In genomic region chr9:71250626-71251025, GRCh38 we compare ENCODE assay signal across 22 cellular contexts.
"Had no signal": no experiment of that assay in that cellular context is flagged by ENCODE, and none has a peak within 500 bp of the region (broad histone marks: within the 10 kb centered on the region; RNA-seq: fewer than 3 reads in every experiment).

No MANE protein-coding gene starts in this region.

- H3K9ac ChIP-seq: parathyroid adenoma had no signal

- ATAC-seq: activated CD8-positive, alpha-beta T cell treated with anti-CD3 and anti-CD28 coated beads for 36 hours; esophagus mucosa; gastrocnemius medialis; heart left ventricle; left ventricle myocardium superior; mucosa of descending colon; sciatic nerve; stimulated activated naive B cell treated with anti-CD40 and anti-IgM and Interleukin-4, amounts not matched to agents 10 μg/mL and 1 μg/mL and 100 μg/mL, for 72 hours had no signal

- H2AFZ ChIP-seq: parathyroid adenoma had no signal

- H3K9me3 ChIP-seq: breast epithelium, gastrocnemius medialis, heart left ventricle, mucosa of descending colon, neutrophil, spleen had no signal

- H3K4me3 ChIP-seq: breast epithelium, gastrocnemius medialis, heart left ventricle, mucosa of descending colon, spleen had no signal

- H3K79me2 ChIP-seq: parathyroid adenoma had no signal

- H3K4me1 ChIP-seq: breast epithelium, gastrocnemius medialis, heart left ventricle, parathyroid adenoma had no signal

- H3K27ac ChIP-seq: breast epithelium, gastrocnemius medialis, heart left ventricle, neutrophil, parathyroid adenoma, spleen had no signal

- H3K27me3 ChIP-seq: gastrocnemius medialis, neutrophil had no signal

- DNase-seq: activated CD4-positive, alpha-beta T cell treated with anti-CD3 and anti-CD28 coated beads, Interleukin-2, amount 10 ng/mL, durations not matched to agents 24 days and 14 days; activated CD4-positive, CD25-positive, alpha-beta regulatory T cell; activated CD8-positive, alpha-beta T cell treated with anti-CD3 and anti-CD28 coated beads for 36 hours; activated naive CD4-positive, alpha-beta T cell treated with anti-CD3 and anti-CD28 coated beads, Interleukin-2, amount 10 ng/mL, durations not matched to agents 7 days and 5 days; activated T-cell treated with anti-CD3 and anti-CD28 coated beads, Interleukin-2, amount 50 U/mL, for 24 hours; cortex of kidney; gastrocnemius medialis; heart left ventricle; immature natural killer cell; kidney glomerular epithelial cell; left ventricle myocardium superior; mucosa of descending colon; naive B cell; spleen; stimulated activated naive B cell treated with anti-CD40 and anti-IgM and Interleukin-4, amounts not matched to agents 10 μg/mL and 1 μg/mL and 100 μg/mL, for 72 hours; T-helper 1 cell; T-helper 9 cell had no signal

- H3K36me3 ChIP-seq: breast epithelium, gastrocnemius medialis, heart left ventricle, neutrophil, spleen had no signal
